Comparison of ENCODE assay signal across 9 cellular contexts in the genomic region with DNA sequence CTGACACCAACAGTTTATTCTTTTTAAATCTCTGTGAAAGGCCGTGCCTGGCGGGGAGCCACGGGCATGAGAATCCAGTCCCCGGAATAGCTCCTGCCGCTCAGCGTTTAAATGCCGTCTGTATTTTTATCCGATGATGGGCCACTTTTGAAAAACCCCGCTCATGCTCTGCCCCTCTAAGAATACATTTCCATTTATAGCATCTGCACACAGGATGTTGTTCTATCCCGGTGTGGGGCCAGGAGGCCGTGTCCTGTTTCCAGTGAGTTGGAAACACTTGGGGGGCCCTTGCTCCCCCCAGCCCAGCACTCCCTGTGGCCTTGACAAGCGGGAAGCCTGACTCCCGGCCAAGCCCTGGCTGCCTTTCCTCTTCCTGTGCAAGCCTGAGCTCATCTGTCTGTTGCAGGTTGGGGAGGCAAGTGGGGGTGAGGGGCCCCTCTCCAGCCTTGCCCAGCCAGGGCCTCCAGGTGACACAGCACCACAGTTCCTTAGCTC. TPM values are rescaled to one million over a fixed set of nuclear protein-coding genes. Genes with fewer than 3 reads are reported as not detected.
A peak's percentile ranks its signal among the peaks of the same experiment; 100 is the strongest.
DNase-seq lines count a peak whose midpoint lies in the region; ATAC-seq, FAIRE-seq and TF ChIP-seq lines count a peak whose summit lies in the region.
"Had no signal": no experiment of that assay in that cellular context is flagged by ENCODE, and none has a peak within 500 bp of the region (broad histone marks: within the 10 kb centered on the region; RNA-seq: fewer than 3 reads in every experiment).

No MANE protein-coding gene starts in this region.

- no peak for DNase-seq in A549 (ENCODE audit: low read depth in 1 of 2, low spot score in 1 of 2)
- peak; percentile 83 to 96 for DNase-seq in ascending aorta (ENCODE audit: low spot score in 2 of 2)
- peak; percentile 92 for DNase-seq in cardiac septum (ENCODE audit: low spot score)
- DNase-seq in osteoblast (ENCODE audit: insufficient read length, low spot score, missing footprints): no peak
- no peak for DNase-seq in RPMI8226
- no peak for DNase-seq in NCI-H1417 treated with DMSO at 0.1 percent for 48 hours (lab: John Stamatoyannopoulos, UW)
- DNase-seq: NCI-H82 had no signal

- H3K36me3 Mint-ChIP-seq in activated T-helper 17 cell treated with anti-CD3 and anti-CD28 coated beads, Interleukin-2, amount 50 U/mL, for 72 hours (ENCODE audit: low read depth): no peaks in the 10 kb centered on the region

- H3K4me3 ChIP-seq in A549: no peak overlapping the region
- H3K4me3 ChIP-seq in ascending aorta: peak overlapping the region in 1 of 2 donors; percentile 33
- H3K4me3 ChIP-seq in osteoblast (ENCODE audit: insufficient read depth, low read length): no peak overlapping the region

- H3K9me3 Mint-ChIP-seq in activated T-helper 17 cell treated with anti-CD3 and anti-CD28 coated beads, Interleukin-2, amount 50 U/mL, for 72 hours: no peaks in the 10 kb centered on the region

- TF ChIP-seq CTCF in A549 (IDR thresholded peaks at IDR 0.05) (no peak), ascending aorta (IDR thresholded peaks at IDR 0.05) (no peak), osteoblast (IDR thresholded peaks at IDR 0.05; ENCODE audit: extremely low read depth, low read depth, low read length) (no peak)

- H3K4me3 Mint-ChIP-seq in activated T-helper 17 cell treated with anti-CD3 and anti-CD28 coated beads, Interleukin-2, amount 50 U/mL, for 72 hours: no peak overlapping the region

- no peak for TF ChIP-seq RAD21 in A549 (conservative IDR thresholded peaks at IDR 0.05 in 1 of 2, IDR thresholded peaks at IDR 0.05 in 1 of 2)

- no peak overlapping the region for H3K4me2 ChIP-seq in A549
- H3K4me2 ChIP-seq in osteoblast (ENCODE audit: insufficient read depth, low read length): peak overlapping the region; percentile 18

- no peak for FAIRE-seq in A549 (lab: Jason Lieb, UNC)

- ATAC-seq in A549 (no peak), GM21786 (IDR thresholded peaks at IDR 0.05; ENCODE audit: unreplicated experiment) (no peak)
- no peak for ATAC-seq in activated T-helper 17 cell treated with anti-CD3 and anti-CD28 coated beads, Interleukin-2, amount 50 U/mL, for 72 hours (replicated peaks)

- H3K27ac ChIP-seq in A549 (peak overlapping the region; percentile 96 to 99), ascending aorta (peak overlapping the region; percentile 99), osteoblast (ENCODE audit: low read depth, low read length) (peak overlapping the region; percentile 96)

- H3K9me3 ChIP-seq in A549: no peaks in the 10 kb centered on the region
- H3K9me3 ChIP-seq in ascending aorta: no peaks in the 10 kb centered on the region
- no peaks in the 10 kb centered on the region for H3K9me3 ChIP-seq in osteoblast (ENCODE audit: low read depth, low read length)

- POLR2A ChIA-PET in A549 (lab: Yijun Ruan, JAX): interaction anchor here (0.7 to 6.1 kb wide), 2 partner anchors 25 to 102 kb away, joined by 3 to 61 read pairs; a partner anchor contains a TSS

- no peak for TF ChIP-seq EP300 in A549 (IDR thresholded peaks at IDR 0.05)

- no peak for TF ChIP-seq POLR2A in A549 (IDR thresholded peaks at IDR 0.05; ENCODE audit: low read length)

- H3K4me1 Mint-ChIP-seq in activated T-helper 17 cell treated with anti-CD3 and anti-CD28 coated beads, Interleukin-2, amount 50 U/mL, for 72 hours: no peaks in the 10 kb centered on the region

- H3K27me3 Mint-ChIP-seq in activated T-helper 17 cell treated with anti-CD3 and anti-CD28 coated beads, Interleukin-2, amount 50 U/mL, for 72 hours: no peaks in the 10 kb centered on the region

- H3K4me1 ChIP-seq in A549 (peaks cover 86% of the 10 kb centered on the region), ascending aorta (peaks cover 34 to 71% of the 10 kb centered on the region in 2 donors), osteoblast (ENCODE audit: insufficient read depth, low read length) (peaks cover 70% of the 10 kb centered on the region)

- CTCF ChIA-PET in A549 (lab: Yijun Ruan, JAX): interaction anchor here (0.9 to 3.0 kb wide), 6 partner anchors 9 to 166 kb away, joined by 3 to 9 read pairs (median 4); no protein-coding TSS in a partner anchor

- intact Hi-C loops in ascending aorta (cut with DNase I): loop anchor here (2.0 to 5.0 kb wide), 2 partner anchors 60 to 141 kb away; no protein-coding TSS in a partner anchor
- intact Hi-C loops in cardiac septum (cut with DNase I): loop anchor here (2.0 to 5.0 kb wide), 2 partner anchors 76 to 102 kb away; a partner anchor contains a TSS

- peak overlapping the region; percentile 26 for H2AFZ ChIP-seq in osteoblast (ENCODE audit: low read length)

- no peaks in the 10 kb centered on the region for H3K27me3 ChIP-seq in ascending aorta
- no peaks in the 10 kb centered on the region for H3K27me3 ChIP-seq in osteoblast (ENCODE audit: insufficient read depth, low read length)

- no peaks in the 10 kb centered on the region for H4K20me1 ChIP-seq in osteoblast (ENCODE audit: insufficient read depth, low read length)

- 85% methylated on average over 13 of the region's 13 CpGs for WGBS in A549 (ENCODE audit: missing lambda C conversion rate)

- H3K27ac Mint-ChIP-seq in activated T-helper 17 cell treated with anti-CD3 and anti-CD28 coated beads, Interleukin-2, amount 50 U/mL, for 72 hours: no peak overlapping the region

- peaks cover 65% of the 10 kb centered on the region for H3K79me2 ChIP-seq in osteoblast (ENCODE audit: insufficient read depth, low read length)

- no peaks in the 10 kb centered on the region for H3K36me3 ChIP-seq in ascending aorta
- H3K36me3 ChIP-seq in osteoblast (ENCODE audit: insufficient read depth, low read length): peaks cover 3% of the 10 kb centered on the region

TF ChIP-seq in A549, 52 proteins besides CTCF, POLR2A, EP300 and RAD21:
- TF ChIP-seq TP53 (CRISPR knock-in tag; IDR thresholded peaks at IDR 0.05): no peak
- TF ChIP-seq, protein P1, sequence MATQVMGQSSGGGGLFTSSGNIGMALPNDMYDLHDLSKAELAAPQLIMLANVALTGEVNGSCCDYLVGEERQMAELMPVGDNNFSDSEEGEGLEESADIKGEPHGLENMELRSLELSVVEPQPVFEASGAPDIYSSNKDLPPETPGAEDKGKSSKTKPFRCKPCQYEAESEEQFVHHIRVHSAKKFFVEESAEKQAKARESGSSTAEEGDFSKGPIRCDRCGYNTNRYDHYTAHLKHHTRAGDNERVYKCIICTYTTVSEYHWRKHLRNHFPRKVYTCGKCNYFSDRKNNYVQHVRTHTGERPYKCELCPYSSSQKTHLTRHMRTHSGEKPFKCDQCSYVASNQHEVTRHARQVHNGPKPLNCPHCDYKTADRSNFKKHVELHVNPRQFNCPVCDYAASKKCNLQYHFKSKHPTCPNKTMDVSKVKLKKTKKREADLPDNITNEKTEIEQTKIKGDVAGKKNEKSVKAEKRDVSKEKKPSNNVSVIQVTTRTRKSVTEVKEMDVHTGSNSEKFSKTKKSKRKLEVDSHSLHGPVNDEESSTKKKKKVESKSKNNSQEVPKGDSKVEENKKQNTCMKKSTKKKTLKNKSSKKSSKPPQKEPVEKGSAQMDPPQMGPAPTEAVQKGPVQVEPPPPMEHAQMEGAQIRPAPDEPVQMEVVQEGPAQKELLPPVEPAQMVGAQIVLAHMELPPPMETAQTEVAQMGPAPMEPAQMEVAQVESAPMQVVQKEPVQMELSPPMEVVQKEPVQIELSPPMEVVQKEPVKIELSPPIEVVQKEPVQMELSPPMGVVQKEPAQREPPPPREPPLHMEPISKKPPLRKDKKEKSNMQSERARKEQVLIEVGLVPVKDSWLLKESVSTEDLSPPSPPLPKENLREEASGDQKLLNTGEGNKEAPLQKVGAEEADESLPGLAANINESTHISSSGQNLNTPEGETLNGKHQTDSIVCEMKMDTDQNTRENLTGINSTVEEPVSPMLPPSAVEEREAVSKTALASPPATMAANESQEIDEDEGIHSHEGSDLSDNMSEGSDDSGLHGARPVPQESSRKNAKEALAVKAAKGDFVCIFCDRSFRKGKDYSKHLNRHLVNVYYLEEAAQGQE (IDR thresholded peaks at IDR 0.05): no peak
- TF ChIP-seq TFCP2L1 (CRISPR knock-in tag; IDR thresholded peaks at IDR 0.05): no peak
- TF ChIP-seq SMC3 (IDR thresholded peaks at IDR 0.05): no peak
- TF ChIP-seq, protein P2, sequence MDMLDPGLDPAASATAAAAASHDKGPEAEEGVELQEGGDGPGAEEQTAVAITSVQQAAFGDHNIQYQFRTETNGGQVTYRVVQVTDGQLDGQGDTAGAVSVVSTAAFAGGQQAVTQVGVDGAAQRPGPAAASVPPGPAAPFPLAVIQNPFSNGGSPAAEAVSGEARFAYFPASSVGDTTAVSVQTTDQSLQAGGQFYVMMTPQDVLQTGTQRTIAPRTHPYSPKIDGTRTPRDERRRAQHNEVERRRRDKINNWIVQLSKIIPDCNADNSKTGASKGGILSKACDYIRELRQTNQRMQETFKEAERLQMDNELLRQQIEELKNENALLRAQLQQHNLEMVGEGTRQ (IDR thresholded peaks at IDR 0.05): no peak
- TF ChIP-seq MYC (IDR thresholded peaks at IDR 0.05; ENCODE audit: borderline replicate concordance, low read length): no peak
- TF ChIP-seq KDM5A (IDR thresholded peaks at IDR 0.05): no peak
- no peak for TF ChIP-seq SREBF2 (IDR thresholded peaks at IDR 0.05)
- TF ChIP-seq RCOR1 (IDR thresholded peaks at IDR 0.05; ENCODE audit: low read depth, low read length): no peak
- TF ChIP-seq ZFP36 (IDR thresholded peaks at IDR 0.05; ENCODE audit: borderline replicate concordance, partially characterized antibody): no peak
- TF ChIP-seq, protein P3, sequence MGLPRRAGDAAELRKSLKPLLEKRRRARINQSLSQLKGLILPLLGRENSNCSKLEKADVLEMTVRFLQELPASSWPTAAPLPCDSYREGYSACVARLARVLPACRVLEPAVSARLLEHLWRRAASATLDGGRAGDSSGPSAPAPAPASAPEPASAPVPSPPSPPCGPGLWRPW (IDR thresholded peaks at IDR 0.05): no peak
- no peak for TF ChIP-seq CBX8 (IDR thresholded peaks at IDR 0.05)
- no peak for TF ChIP-seq HDAC2 (IDR thresholded peaks at IDR 0.05)

RNA-seq across cellular contexts. Expression of a gene that starts 39.0 kb away (rescaled TPM):
- polyA plus RNA-seq in A549 (2011; rRNA removed) (176 and 208 TPM in 2 replicates), A549 (2017; fragmentation: RNase III; extraction: RNeasy Plus Mini Kit Qiagen cat#74134 plus additional on column Dnase treatment) (289 to 322 TPM (median 304 TPM) in 3 replicates)
- polyA plus RNA-seq in A549 (2012; cell fraction: cytosol; rRNA removed): 184 and 254 TPM in 2 replicates
- polyA plus RNA-seq in A549 (2012; cell fraction: nucleus; rRNA removed): 131 and 150 TPM in 2 replicates
- polyA minus RNA-seq in A549 (2011; rRNA and poly(A)+ RNA removed): 418 and 510 TPM in 2 replicates
- total RNA-seq in ascending aorta (184 TPM), cardiac septum (76.9 TPM), osteoblast (109 and 128 TPM in 2 replicates)
- total RNA-seq in activated T-helper 17 cell treated with anti-CD3 and anti-CD28 coated beads, Interleukin-2, amount 50 U/mL, for 72 hours: 10 to 100 TPM; 34.0 to 35.7 TPM

Comparison
In these comparisons a context has a peak if more than half of its experiments do, and no peak if none do; other contexts are left out.
1. DNase-seq: peak in ascending aorta (2 of 2) and cardiac septum (single experiment); none in A549 (0 of 2), osteoblast (single experiment), RPMI8226 (single experiment) and NCI-H1417 treated with DMSO at 0.1 percent for 48 hours (single experiment).
2. Peak in every context shown above with its lines, with median percentiles within 50 percentile points of each other: H3K27ac ChIP-seq.